ENCODE assay signal across 11 cellular contexts in genomic region chr1:168509875-168510594, GRCh38. TPM values are rescaled to one million over a fixed set of nuclear protein-coding genes. Genes with fewer than 3 reads are reported as not detected.
DNase-seq lines count a peak whose midpoint lies in the region; ATAC-seq, FAIRE-seq and TF ChIP-seq lines count a peak whose summit lies in the region.
"Had no signal": no experiment of that assay in that cellular context is flagged by ENCODE, and none has a peak within 500 bp of the region (broad histone marks: within the 10 kb centered on the region; RNA-seq: fewer than 3 reads in every experiment).

No MANE protein-coding gene starts in this region.

- H3K23ac ChIP-seq in H9 (ENCODE audit: insufficient read length, low read depth, low read length): no peak overlapping the region

- H2BK120ac ChIP-seq in H9 (ENCODE audit: low read depth, low read length, poor library complexity, severe bottlenecking): no peak overlapping the region

- no peaks in the 10 kb centered on the region for H3K79me2 ChIP-seq in H9 (ENCODE audit: insufficient read depth, low read length)

- peak; percentile 57 for ATAC-seq in CD8-positive, alpha-beta T cell
- ATAC-seq in GM19043 (IDR thresholded peaks at IDR 0.05; ENCODE audit: low read depth, unreplicated experiment) (peak; percentile 64), HG02938 (IDR thresholded peaks at IDR 0.05; ENCODE audit: unreplicated experiment) (peak; percentile 66)
- ATAC-seq in activated CD8-positive, alpha-beta T cell treated with anti-CD3 and anti-CD28 coated beads, Interleukin-2, amount 10 ng/mL, durations not matched to agents 7 days and 5 days: peak; percentile 35

- H3K9me3 ChIP-seq in CD8-positive, alpha-beta T cell (ENCODE audit: low read length): no peaks in the 10 kb centered on the region
- H3K9me3 ChIP-seq in H9 (ENCODE audit: control insufficient read depth, low read depth, low read length): no peaks in the 10 kb centered on the region

- H3K4me1 Mint-ChIP-seq in CD8-positive, alpha-beta T cell (ENCODE audit: low read depth): peaks cover 72% of the 10 kb centered on the region
- H3K4me1 Mint-ChIP-seq in activated CD8-positive, alpha-beta T cell treated with anti-CD3 and anti-CD28 coated beads, Interleukin-2, amount 10 ng/mL, durations not matched to agents 7 days and 5 days (ENCODE audit: low read depth): peaks cover 95% of the 10 kb centered on the region
- peaks cover 5 to 11% of the 10 kb centered on the region in 2 experiments; a peak in 3 of 4 replicates for H3K4me1 Mint-ChIP-seq in H9

- H3K4me1 ChIP-seq in CD8-positive, alpha-beta T cell (ENCODE audit: insufficient read depth, low read length): peaks cover 56% of the 10 kb centered on the region
- no peaks in the 10 kb centered on the region for H3K4me1 ChIP-seq in H9 (ENCODE audit: insufficient read depth, low read length)

- H3K4me2 ChIP-seq in H9 (ENCODE audit: insufficient read depth, insufficient read length, low read length): no peak overlapping the region

- no CpG with 5 or more reads among the region's 8 CpGs for WGBS in H9 (ENCODE audit: extremely low coverage, insufficient read length, low lambda C conversion rate)

- H3T11ph ChIP-seq in H9 (ENCODE audit: low read length): no peak overlapping the region

- no peak overlapping the region for H3K18ac ChIP-seq in H9 (ENCODE audit: insufficient read length, low read depth, low read length)

- FAIRE-seq in H54 (lab: Jason Lieb, UNC): no peak

- H2AFZ ChIP-seq in H9 (ENCODE audit: low read length): no peak overlapping the region

- no peak for TF ChIP-seq POLR2A in H54 (IDR thresholded peaks at IDR 0.05; ENCODE audit: low read depth, low read length)

- no peak for TF ChIP-seq CTCF in CD8-positive, alpha-beta T cell (IDR thresholded peaks at IDR 0.05)
- TF ChIP-seq CTCF in H9 (conservative IDR thresholded peaks at IDR 0.05): no peak

- H2BK15ac ChIP-seq in H9 (ENCODE audit: low read depth, low read length): no peak overlapping the region

- POLR2A ChIA-PET in CD8-positive, alpha-beta T cell (lab: Charles Lee): interaction anchor here (0.7 kb wide), 1 partner anchor 65 kb away, joined by 5 read pairs; no protein-coding TSS in a partner anchor
- POLR2A ChIA-PET in activated CD8-positive, alpha-beta T cell treated with anti-CD3 and anti-CD28 coated beads, Interleukin-2, amount 10 ng/mL, durations not matched to agents 7 days and 5 days (lab: Charles Lee): interaction anchor here (0.6 to 2.0 kb wide), 5 partner anchors 9 to 162 kb away, joined by 3 to 13 read pairs (median 5); no protein-coding TSS in a partner anchor

- H3K4me3 ChIP-seq in CD8-positive, alpha-beta T cell (ENCODE audit: low read depth, low read length): no peak overlapping the region

- no peak overlapping the region for H3K9ac ChIP-seq in H9 (ENCODE audit: extremely low read depth, insufficient read length, low read length)

- peak in 3 of 7 experiments; percentile 18 to 58 (median 20) for DNase-seq in CD8-positive, alpha-beta T cell
- peak; percentile 57 for DNase-seq in activated CD8-positive, alpha-beta T cell treated with anti-CD3 and anti-CD28 coated beads, Interleukin-2, amount 10 ng/mL, durations not matched to agents 7 days and 5 days
- DNase-seq in H9 (no peak), DMS 273 (lab: John Stamatoyannopoulos, UW; ENCODE audit: unreplicated experiment) (no peak), NCI-H446 (lab: John Stamatoyannopoulos, UW) (no peak), H54 (ENCODE audit: insufficient read length, low spot score) (no peak)
- DNase-seq: C1 segment of cervical spinal cord had no signal

- no peaks in the 10 kb centered on the region for H3K36me3 ChIP-seq in CD8-positive, alpha-beta T cell (ENCODE audit: insufficient read depth, low read length)

- no peaks in the 10 kb centered on the region for H3K36me3 Mint-ChIP-seq in CD8-positive, alpha-beta T cell
- peaks cover 46% of the 10 kb centered on the region for H3K36me3 Mint-ChIP-seq in activated CD8-positive, alpha-beta T cell treated with anti-CD3 and anti-CD28 coated beads, Interleukin-2, amount 10 ng/mL, durations not matched to agents 7 days and 5 days (ENCODE audit: low read depth)
- no peaks in the 10 kb centered on the region for H3K36me3 Mint-ChIP-seq in H9 (ENCODE audit: insufficient read depth in 1 of 3, low read depth in 3 of 3)

- no peaks in the 10 kb centered on the region for H3K9me3 Mint-ChIP-seq in CD8-positive, alpha-beta T cell
- no peaks in the 10 kb centered on the region for H3K9me3 Mint-ChIP-seq in activated CD8-positive, alpha-beta T cell treated with anti-CD3 and anti-CD28 coated beads, Interleukin-2, amount 10 ng/mL, durations not matched to agents 7 days and 5 days (ENCODE audit: insufficient read depth)
- no peaks in the 10 kb centered on the region for H3K9me3 Mint-ChIP-seq in H9

- H3K4me3 Mint-ChIP-seq in CD8-positive, alpha-beta T cell: peak overlapping the region; percentile 4
- peak overlapping the region; percentile 1 for H3K4me3 Mint-ChIP-seq in activated CD8-positive, alpha-beta T cell treated with anti-CD3 and anti-CD28 coated beads, Interleukin-2, amount 10 ng/mL, durations not matched to agents 7 days and 5 days
- H3K4me3 Mint-ChIP-seq in H9: no peak overlapping the region

- H3K27me3 Mint-ChIP-seq in CD8-positive, alpha-beta T cell (ENCODE audit: low read depth): no peaks in the 10 kb centered on the region
- H3K27me3 Mint-ChIP-seq in activated CD8-positive, alpha-beta T cell treated with anti-CD3 and anti-CD28 coated beads, Interleukin-2, amount 10 ng/mL, durations not matched to agents 7 days and 5 days (ENCODE audit: low read depth): no peaks in the 10 kb centered on the region
- no peaks in the 10 kb centered on the region for H3K27me3 Mint-ChIP-seq in H9 (ENCODE audit: low read depth)

- no peak overlapping the region for H3K27ac ChIP-seq in CD8-positive, alpha-beta T cell (ENCODE audit: low read depth, low read length)
- H3K27ac ChIP-seq in H9 (ENCODE audit: insufficient read length, low read depth, low read length): no peak overlapping the region
- H3K27ac ChIP-seq: HL-60 had no signal

- H4K5ac ChIP-seq in H9 (ENCODE audit: insufficient read length, low read depth, low read length): no peak overlapping the region

- H2BK12ac ChIP-seq in H9 (ENCODE audit: insufficient read length, low read depth, low read length): no peak overlapping the region

- CTCF ChIA-PET in CD8-positive, alpha-beta T cell (lab: Charles Lee): interaction anchor here (1.1 to 1.3 kb wide), 2 partner anchors 9 to 18 kb away, joined by 3 to 5 read pairs; no protein-coding TSS in a partner anchor
- CTCF ChIA-PET in activated CD8-positive, alpha-beta T cell treated with anti-CD3 and anti-CD28 coated beads, Interleukin-2, amount 10 ng/mL, durations not matched to agents 7 days and 5 days (lab: Charles Lee): interaction anchor here (0.7 to 3.4 kb wide), 5 partner anchors 9 to 167 kb away, joined by 3 to 12 read pairs (median 3); no protein-coding TSS in a partner anchor

- H3K14ac ChIP-seq in H9 (ENCODE audit: insufficient read depth, low read length): no peak overlapping the region

- H3K23me2 ChIP-seq in H9 (ENCODE audit: insufficient read length, low read depth, low read length, poor library complexity, severe bottlenecking): no peaks in the 10 kb centered on the region

- no peaks in the 10 kb centered on the region for H3K27me3 ChIP-seq in CD8-positive, alpha-beta T cell (ENCODE audit: insufficient read depth, low read length)
- H3K27me3 ChIP-seq in H9 (ENCODE audit: insufficient read depth, low read length): no peaks in the 10 kb centered on the region

- H3K4ac ChIP-seq in H9 (ENCODE audit: low read depth, low read length): no peak overlapping the region

- intact Hi-C loops in CD8-positive, alpha-beta T cell (cut with DNase I, micrococcal nuclease): loop anchor here (5.0 to 10.0 kb wide), 5 partner anchors 37 to 1185 kb away; no protein-coding TSS in a partner anchor

- H2BK20ac ChIP-seq in H9 (ENCODE audit: low read depth, low read length, poor library complexity, severe bottlenecking): no peak overlapping the region

- no peak overlapping the region for H2BK5ac ChIP-seq in H9 (ENCODE audit: insufficient read length, low read length)

- no peaks in the 10 kb centered on the region for H4K20me1 ChIP-seq in H9 (ENCODE audit: control insufficient read depth, insufficient read depth, insufficient read length)

- H3K79me1 ChIP-seq in H9 (ENCODE audit: insufficient read depth, low read depth, low read length, poor library complexity, severe bottlenecking): no peaks in the 10 kb centered on the region

- H2AK5ac ChIP-seq in H9 (ENCODE audit: insufficient read length, low read length): no peak overlapping the region

- no peak overlapping the region for H4K8ac ChIP-seq in H9 (replicated peaks; ENCODE audit: insufficient read length, low read depth, low read length)

- peak overlapping the region; percentile 84 for H3K27ac Mint-ChIP-seq in CD8-positive, alpha-beta T cell
- peak overlapping the region; percentile 94 for H3K27ac Mint-ChIP-seq in activated CD8-positive, alpha-beta T cell treated with anti-CD3 and anti-CD28 coated beads, Interleukin-2, amount 10 ng/mL, durations not matched to agents 7 days and 5 days
- no peak overlapping the region for H3K27ac Mint-ChIP-seq in H9

- no peak overlapping the region for H3K56ac ChIP-seq in H9 (ENCODE audit: insufficient read length, low read depth, low read length)

- no peak overlapping the region for H4K91ac ChIP-seq in H9 (ENCODE audit: insufficient read length, low read depth, low read length)

RNA-seq across cellular contexts. Expression of gene XCL2, which starts 33.8 kb away (rescaled TPM):
- 10 to 100 TPM; 18.9 to 19.5 TPM for total RNA-seq in CD8-positive, alpha-beta T cell
- total RNA-seq in activated CD8-positive, alpha-beta T cell treated with anti-CD3 and anti-CD28 coated beads, Interleukin-2, amount 10 ng/mL, durations not matched to agents 7 days and 5 days: 10 to 100 TPM; 41.2 to 41.8 TPM
- not detected in 2 replicates for total RNA-seq in H9 (2021)
- total RNA-seq: skeletal muscle tissue had no signal

Comparison
In these comparisons a context has a peak if more than half of its experiments do, and no peak if none do; other contexts are left out.
1. H3K27ac Mint-ChIP-seq: peak in CD8-positive, alpha-beta T cell (single experiment) and activated CD8-positive, alpha-beta T cell treated with anti-CD3 and anti-CD28 coated beads, Interleukin-2, amount 10 ng/mL, durations not matched to agents 7 days and 5 days (single experiment); none in H9 (0 of 3).
2. H3K4me3 Mint-ChIP-seq: peak in CD8-positive, alpha-beta T cell (single experiment) and activated CD8-positive, alpha-beta T cell treated with anti-CD3 and anti-CD28 coated beads, Interleukin-2, amount 10 ng/mL, durations not matched to agents 7 days and 5 days (single experiment); none in H9 (0 of 2).
3. RNA of gene XCL2, which starts 33.8 kb away (total RNA-seq): 41.2 to 41.8 TPM in activated CD8-positive, alpha-beta T cell treated with anti-CD3 and anti-CD28 coated beads, Interleukin-2, amount 10 ng/mL, durations not matched to agents 7 days and 5 days and 18.9 to 19.5 TPM in CD8-positive, alpha-beta T cell; not detected in H9; every median in the first group is over 10 times any median in the second.
4. Peak in every context shown above with its lines, with median percentiles within 50 percentile points of each other: ATAC-seq.